8 cellular contexts compared by ENCODE assay signal in genomic region chr22:30634477-30635233, GRCh38. TPM values are rescaled to one million over a fixed set of nuclear protein-coding genes. Genes with fewer than 3 reads are reported as not detected.
DNase-seq lines count a peak whose midpoint lies in the region; ATAC-seq, FAIRE-seq and TF ChIP-seq lines count a peak whose summit lies in the region.

No MANE protein-coding gene starts in this region.

- no peaks in the 10 kb centered on the region for H3K36me3 ChIP-seq in pancreas
- H3K36me3 ChIP-seq in thyroid gland, result no peaks in the 10 kb centered on the region

- peak overlapping the region; percentile 59 to 79 (median 64) for H3K27ac ChIP-seq in pancreas
- peak overlapping the region; percentile 73 to 93 (median 80) for H3K27ac ChIP-seq in thyroid gland

- peak; percentile 73 for DNase-seq in HFF-Myc (ENCODE audit: extremely low read depth, low read depth)
- DNase-seq in NCI-H1048 (lab: John Stamatoyannopoulos, UW), result peak; percentile 67
- DNase-seq in SKM-1 (lab: John Stamatoyannopoulos, UW; ENCODE audit: unreplicated experiment), result peak; percentile 83
- DNase-seq in activated naive CD8-positive, alpha-beta T cell treated with anti-CD3 and anti-CD28 coated beads for 36 hours, result peak; percentile 83
- peak; percentile 91 for DNase-seq in Right ventricle myocardium superior
- DNase-seq in pancreas, result peak; percentile 61 to 96 (median 80)
- peak; percentile 82 to 86 for DNase-seq in thyroid gland

- H3K36me3 Mint-ChIP-seq in activated naive CD8-positive, alpha-beta T cell treated with anti-CD3 and anti-CD28 coated beads for 36 hours, result peaks cover 18% of the 10 kb centered on the region

- intact Hi-C loops in Right ventricle myocardium superior (cut with DNase I), result loop anchor here (5.0 kb wide), 1 partner anchor 123 kb away; no protein-coding TSS in a partner anchor
- intact Hi-C loops in pancreas (cut with DNase I), result loop anchor here in 2 of 3 donors (5.0 to 10.0 kb wide), 3 partner anchors 120 to 288 kb away; no protein-coding TSS in a partner anchor
- intact Hi-C loops in thyroid gland (cut with DNase I), result loop anchor here (2.0 kb wide), 1 partner anchor 286 kb away; no protein-coding TSS in a partner anchor

- TF ChIP-seq POLR2A in thyroid gland (IDR thresholded peaks at IDR 0.05), result no peak

- H3K4me1 Mint-ChIP-seq in activated naive CD8-positive, alpha-beta T cell treated with anti-CD3 and anti-CD28 coated beads for 36 hours, result peaks cover 16% of the 10 kb centered on the region

- TF ChIP-seq CTCF in HFF-Myc (IDR thresholded peaks at IDR 0.05; ENCODE audit: low read depth, low read length, missing control alignments), result peak; percentile 96
- peak; percentile 87 to 96 (median 90) for TF ChIP-seq CTCF in pancreas (IDR thresholded peaks at IDR 0.05)
- TF ChIP-seq CTCF in thyroid gland (IDR thresholded peaks at IDR 0.05), result peak; percentile 88 to 96 (median 94)

- ATAC-seq in Right ventricle myocardium superior (ENCODE audit: poor library complexity) (peak; percentile 82), pancreas (peak; percentile 69 to 86 (median 76))

- H3K27me3 ChIP-seq in pancreas, result no peaks in the 10 kb centered on the region
- H3K27me3 ChIP-seq in thyroid gland, result no peaks in the 10 kb centered on the region

- H3K9me3 Mint-ChIP-seq in activated naive CD8-positive, alpha-beta T cell treated with anti-CD3 and anti-CD28 coated beads for 36 hours, result peaks cover 4% of the 10 kb centered on the region

- peak overlapping the region; percentile 74 for H3K4me3 Mint-ChIP-seq in activated naive CD8-positive, alpha-beta T cell treated with anti-CD3 and anti-CD28 coated beads for 36 hours

- H3K4me3 ChIP-seq in GM08714 (ENCODE audit: low read length) (peak overlapping the region; percentile 49; the same call in 1 of the 2 replicates), HFF-Myc (replicated peaks; ENCODE audit: low read depth, low read length) (peak overlapping the region; percentile 40), pancreas (peak overlapping the region in 2 of 4 donors; percentile 55 to 70), thyroid gland (replicated peaks in 1 of 3) (peak overlapping the region in 1 of 3 donors; percentile 60)

- no peaks in the 10 kb centered on the region for H3K27me3 Mint-ChIP-seq in activated naive CD8-positive, alpha-beta T cell treated with anti-CD3 and anti-CD28 coated beads for 36 hours

- WGBS in pancreas, 2 donors, result 17% methylated on average over 29 of the region's 29 CpGs
- WGBS in thyroid gland, 2 donors, result 13 to 18% methylated on average over 13 to 14 of the region's 29 CpGs

- FAIRE-seq in pancreas (lab: Jason Lieb, UNC), result no peak

- H3K9me3 ChIP-seq in pancreas (no peaks in the 10 kb centered on the region), thyroid gland (no peaks in the 10 kb centered on the region)

- peaks cover 12 to 14% (median 14%) of the 10 kb centered on the region in 3 donors for H3K4me1 ChIP-seq in pancreas
- H3K4me1 ChIP-seq in thyroid gland, result peaks cover 19 to 28% of the 10 kb centered on the region in 2 donors

- H3K27ac Mint-ChIP-seq in activated naive CD8-positive, alpha-beta T cell treated with anti-CD3 and anti-CD28 coated beads for 36 hours, result peak overlapping the region; percentile 88

RNA-seq across cellular contexts. Expression of gene SLC35E4, which starts 0.9 kb away (rescaled TPM):
- total RNA-seq in activated naive CD8-positive, alpha-beta T cell treated with anti-CD3 and anti-CD28 coated beads for 36 hours, result 1 to 10 TPM; 3.2 to 3.6 TPM
- 4.1 TPM for total RNA-seq in Right ventricle myocardium superior
- 1 to 10 TPM in 5 of 6 donors, under 1 TPM in 1; 0.90 to 1.7 (median 1.3) TPM for total RNA-seq in pancreas
- polyA plus RNA-seq in pancreas, result 1 to 10 TPM; 1.0 to 1.1 TPM
- total RNA-seq in thyroid gland, result 1 to 10 TPM; 3.7 to 6.3 (median 5.0) TPM

RNA-seq across cellular contexts. Expression of gene TCN2, which starts 27.7 kb away (rescaled TPM):
- total RNA-seq in activated naive CD8-positive, alpha-beta T cell treated with anti-CD3 and anti-CD28 coated beads for 36 hours, result under 1 TPM; 0.48 to 0.64 TPM
- 13.4 TPM for total RNA-seq in Right ventricle myocardium superior
- 10 to 100 TPM in 1 of 6 donors, 1 to 10 TPM in 5; 3.6 to 10.0 (median 5.9) TPM for total RNA-seq in pancreas
- 1 to 10 TPM; 5.4 to 6.8 TPM for polyA plus RNA-seq in pancreas
- 10 to 100 TPM; 26.3 to 55.1 (median 41.4) TPM for total RNA-seq in thyroid gland

RNA-seq across cellular contexts. Expression of gene DUSP18, which starts 33.0 kb away (rescaled TPM):
- 1 to 10 TPM; 4.8 to 5.6 TPM for total RNA-seq in activated naive CD8-positive, alpha-beta T cell treated with anti-CD3 and anti-CD28 coated beads for 36 hours
- total RNA-seq in Right ventricle myocardium superior, result 2.2 TPM
- 1 to 10 TPM; 2.2 to 6.5 (median 3.4) TPM for total RNA-seq in pancreas
- polyA plus RNA-seq in pancreas, result 1 to 10 TPM; 2.2 to 2.5 TPM
- total RNA-seq in thyroid gland, result 1 to 10 TPM; 6.9 to 8.4 (median 7.3) TPM

RNA-seq across cellular contexts. Expression of gene PES1, which starts 42.9 kb away (rescaled TPM):
- total RNA-seq in activated naive CD8-positive, alpha-beta T cell treated with anti-CD3 and anti-CD28 coated beads for 36 hours, result 100 to 1,000 TPM; 196 to 199 TPM
- total RNA-seq in Right ventricle myocardium superior (19.3 TPM), pancreas (10 to 100 TPM; 33.8 to 66.9 (median 36.7) TPM), thyroid gland (10 to 100 TPM; 36.6 to 62.4 (median 47.9) TPM)
- 10 to 100 TPM; 54.1 to 55.8 TPM for polyA plus RNA-seq in pancreas
